Comparison of ENCODE assay signal across 28 cellular contexts in the genomic region with DNA sequence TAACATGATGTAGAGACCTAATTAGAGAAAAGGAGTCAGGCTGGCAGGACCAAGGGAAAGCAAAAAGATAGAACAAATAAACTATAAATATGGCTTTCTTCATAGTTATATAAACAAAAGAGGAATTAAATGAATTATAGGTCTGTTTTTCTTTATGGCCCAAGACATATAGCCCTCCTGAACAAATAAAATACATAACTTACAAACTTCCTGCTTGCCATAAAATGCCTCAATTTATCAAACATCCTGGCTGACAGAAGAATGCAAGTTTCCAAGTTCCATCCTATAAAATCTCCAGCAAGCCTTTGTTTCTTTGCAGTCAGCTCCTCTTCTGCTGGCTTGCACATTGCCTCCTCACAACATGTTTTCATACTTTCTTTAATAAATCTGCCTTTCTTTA. TPM values are rescaled to one million over a fixed set of nuclear protein-coding genes. Genes with fewer than 3 reads are reported as not detected.
"Had no signal": no experiment of that assay in that cellular context is flagged by ENCODE, and none has a peak within 500 bp of the region (broad histone marks: within the 10 kb centered on the region; RNA-seq: fewer than 3 reads in every experiment).

No MANE protein-coding gene starts in this region.

- H3K27ac Mint-ChIP-seq: effector memory CD8-positive, alpha-beta T cell; endodermal cell; mesothelial cell of epicardium; naive thymus-derived CD4-positive, alpha-beta T cell had no signal

- H3K4me3 Mint-ChIP-seq: effector memory CD8-positive, alpha-beta T cell; endodermal cell; mesothelial cell of epicardium; naive thymus-derived CD4-positive, alpha-beta T cell had no signal

- H3K9me3 ChIP-seq: gastrocnemius medialis had no signal

- ATAC-seq: effector memory CD8-positive, alpha-beta T cell; esophagus mucosa; gastrocnemius medialis; heart right ventricle; left cardiac atrium; left lung; left ventricle myocardium superior; lower lobe of right lung; naive thymus-derived CD4-positive, alpha-beta T cell had no signal

- H3K36me3 Mint-ChIP-seq: mesothelial cell of epicardium had no signal

- H3K4me1 ChIP-seq: esophagus squamous epithelium, gastrocnemius medialis, heart right ventricle, left lung, lower lobe of right lung had no signal

- H3K36me3 ChIP-seq: esophagus squamous epithelium, gastrocnemius medialis, heart right ventricle, left lung, lower lobe of right lung had no signal

- H3K4me3 ChIP-seq: coronary artery, dorsolateral prefrontal cortex, esophagus squamous epithelium, gastrocnemius medialis, heart right ventricle, left lung, lower lobe of right lung had no signal

- H3K27ac ChIP-seq: coronary artery, dorsolateral prefrontal cortex, epithelial cell of prostate, esophagus squamous epithelium, gastrocnemius medialis, heart right ventricle, left lung, lower lobe of right lung had no signal

- DNase-seq: dermis blood vessel endothelial cell; dorsolateral prefrontal cortex; effector CD8-positive, alpha-beta T cell; effector memory CD8-positive, alpha-beta T cell; endodermal cell; erythroblast; esophagus squamous epithelium; foreskin fibroblast; foreskin melanocyte; gastrocnemius medialis; glutamatergic neuron; head of caudate nucleus; heart right ventricle; hippocampal formation; left cardiac atrium; left lung; left ventricle myocardium superior; lower lobe of right lung; mesenchymal stem cell; naive thymus-derived CD4-positive, alpha-beta T cell had no signal

- H3K27me3 ChIP-seq: gastrocnemius medialis, heart right ventricle, left lung had no signal

RNA-seq across cellular contexts. Expression of a gene that starts 31.3 kb away (rescaled TPM):
- total RNA-seq: dermis blood vessel endothelial cell, endodermal cell, esophagus mucosa, gastrocnemius medialis, glomerular endothelial cell, heart right ventricle, kidney epithelial cell, left cardiac atrium, left lung, left ventricle myocardium superior, lung microvascular endothelial cell had no signal
- polyA plus RNA-seq: keratinocyte had no signal
